Comparison of ENCODE assay signal across 8 cellular contexts in genomic region chr3:133506215-133506901, GRCh38.
DNase-seq lines count a peak whose midpoint lies in the region; ATAC-seq and TF ChIP-seq lines count a peak whose summit lies in the region.

No MANE protein-coding gene starts in this region.

- H3K27ac Mint-ChIP-seq in activated CD4-positive, alpha-beta memory T cell treated with anti-CD3 and anti-CD28 coated beads, Interleukin-2, amount 10 ng/mL, durations not matched to agents 7 days and 5 days, result peak overlapping the region; percentile 85

- no peaks in the 10 kb centered on the region for H3K9me3 Mint-ChIP-seq in activated CD4-positive, alpha-beta memory T cell treated with anti-CD3 and anti-CD28 coated beads, Interleukin-2, amount 10 ng/mL, durations not matched to agents 7 days and 5 days

- H3K27me3 Mint-ChIP-seq in activated CD4-positive, alpha-beta memory T cell treated with anti-CD3 and anti-CD28 coated beads, Interleukin-2, amount 10 ng/mL, durations not matched to agents 7 days and 5 days, result no peaks in the 10 kb centered on the region

- H3K4me3 Mint-ChIP-seq in activated CD4-positive, alpha-beta memory T cell treated with anti-CD3 and anti-CD28 coated beads, Interleukin-2, amount 10 ng/mL, durations not matched to agents 7 days and 5 days, result peak overlapping the region; percentile 58

- POLR2A ChIA-PET in activated CD4-positive, alpha-beta memory T cell treated with anti-CD3 and anti-CD28 coated beads, Interleukin-2, amount 10 ng/mL, durations not matched to agents 7 days and 5 days (lab: Charles Lee), result interaction anchor here (0.9 to 1.8 kb wide), 8 partner anchors 16 to 155 kb away, joined by 3 to 24 read pairs (median 4); partner anchors contain the start of genes CDV3 and TOPBP1
- POLR2A ChIA-PET in RWPE1 (lab: Yijun Ruan, JAX; ENCODE audit: low non-redundant PET), result no interaction called here

- DNase-seq in left ventricle myocardium superior, result no peak
- DNase-seq in cardiac septum (ENCODE audit: low spot score), result no peak
- DNase-seq in activated CD4-positive, alpha-beta memory T cell treated with anti-CD3 and anti-CD28 coated beads, Interleukin-2, amount 10 ng/mL, durations not matched to agents 7 days and 5 days, result peak; percentile 39
- DNase-seq in medulla oblongata (ENCODE audit: extremely low spot score), result peak; percentile 78
- DNase-seq in RWPE1 (ENCODE audit: low spot score), result no peak
- DNase-seq in NCI-H226, result no peak
- DNase-seq in HuH-7.5 (ENCODE audit: low spot score), result no peak

- intact Hi-C loops in left ventricle myocardium superior (cut with micrococcal nuclease), result no loop called here
- intact Hi-C loops in cardiac septum (cut with DNase I), result no loop called here

- no peaks in the 10 kb centered on the region for H3K36me3 Mint-ChIP-seq in activated CD4-positive, alpha-beta memory T cell treated with anti-CD3 and anti-CD28 coated beads, Interleukin-2, amount 10 ng/mL, durations not matched to agents 7 days and 5 days (ENCODE audit: low read depth)

- H3K27ac ChIP-seq in RWPE1, result no peak overlapping the region

- no peak for TF ChIP-seq CTCF in RWPE1 (conservative IDR thresholded peaks at IDR 0.05; ENCODE audit: low read depth)

- ATAC-seq in left ventricle myocardium superior (peak; percentile 28), HG03095 (IDR thresholded peaks at IDR 0.05; ENCODE audit: unreplicated experiment) (peak; percentile 89)

- H3K4me1 Mint-ChIP-seq in activated CD4-positive, alpha-beta memory T cell treated with anti-CD3 and anti-CD28 coated beads, Interleukin-2, amount 10 ng/mL, durations not matched to agents 7 days and 5 days, result peaks cover 15% of the 10 kb centered on the region

- CTCF ChIA-PET in activated CD4-positive, alpha-beta memory T cell treated with anti-CD3 and anti-CD28 coated beads, Interleukin-2, amount 10 ng/mL, durations not matched to agents 7 days and 5 days (lab: Charles Lee), result interaction anchor here (0.7 to 2.1 kb wide), 7 partner anchors 10 to 66 kb away, joined by 3 to 5 read pairs (median 3); no protein-coding TSS in a partner anchor
- CTCF ChIA-PET in RWPE1 (lab: Yijun Ruan, JAX), result no interaction called here

Comparison
In these comparisons a context has a peak if more than half of its experiments do, and no peak if none do; other contexts are left out.
1. DNase-seq: peak in activated CD4-positive, alpha-beta memory T cell treated with anti-CD3 and anti-CD28 coated beads, Interleukin-2, amount 10 ng/mL, durations not matched to agents 7 days and 5 days (single experiment) and medulla oblongata (single experiment); none in left ventricle myocardium superior (single experiment), cardiac septum (single experiment), RWPE1 (single experiment), NCI-H226 (single experiment) and HuH-7.5 (single experiment).